10 cellular contexts compared by ENCODE assay signal in the genomic region with DNA sequence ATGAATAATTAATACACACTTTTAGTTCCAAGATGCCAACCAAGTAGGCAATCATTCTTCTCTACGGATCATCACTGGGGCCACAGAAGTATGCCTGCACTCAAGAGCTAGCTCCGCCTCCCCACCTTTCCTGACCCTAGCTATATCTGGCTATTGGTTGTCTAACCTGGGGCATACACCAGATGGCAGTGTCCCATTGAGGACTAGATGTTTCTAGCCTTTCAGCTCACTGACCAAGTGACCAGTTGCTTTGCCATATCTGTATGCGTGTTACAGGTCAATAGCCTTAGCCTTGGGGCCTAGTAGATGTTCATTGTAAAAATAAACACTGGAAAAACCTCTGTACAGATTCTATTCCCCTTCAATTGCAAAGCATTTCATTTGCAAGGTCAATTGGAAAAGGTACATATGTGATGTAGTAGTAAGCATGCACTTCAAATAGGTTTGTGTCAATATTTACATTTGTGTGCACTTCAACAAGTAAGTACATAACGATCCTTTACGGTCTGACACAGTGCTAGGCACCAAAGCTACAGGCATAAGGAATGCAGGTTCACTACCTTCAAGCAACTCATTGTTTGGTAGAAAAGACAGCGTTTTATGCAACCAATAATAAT.
A peak's percentile ranks its signal among the peaks of the same experiment; 100 is the strongest.
DNase-seq lines count a peak whose midpoint lies in the region; TF ChIP-seq lines count a peak whose summit lies in the region.
"Had no signal": no experiment of that assay in that cellular context is flagged by ENCODE, and none has a peak within 500 bp of the region (broad histone marks: within the 10 kb centered on the region; RNA-seq: fewer than 3 reads in every experiment).

No MANE protein-coding gene starts in this region.

- peaks cover 12% of the 10 kb centered on the region for H3K4me1 Mint-ChIP-seq in endodermal cell
- peaks cover 22% of the 10 kb centered on the region for H3K4me1 Mint-ChIP-seq in neural crest cell

- 86 to 88% methylated on average over 5 of the region's 6 CpGs for WGBS in endodermal cell (ENCODE audit: insufficient coverage in 1 of 2, insufficient read length in 1 of 2), 2 experiments
- 82% methylated on average over 6 of the region's 6 CpGs for WGBS in lower leg skin, 2 donors

- H3K27ac Mint-ChIP-seq in endodermal cell (no peak overlapping the region), neural crest cell (ENCODE audit: unreplicated experiment) (peak overlapping the region; percentile 21)
- H3K27ac Mint-ChIP-seq: activated CD8-positive, alpha-beta T cell treated with anti-CD3 and anti-CD28 coated beads, Interleukin-2, amount 10 ng/mL, durations not matched to agents 7 days and 5 days had no signal

- H3K27ac ChIP-seq in endodermal cell (ENCODE audit: low read depth, low read length): no peak overlapping the region

- no peak overlapping the region for H3K4me3 Mint-ChIP-seq in endodermal cell
- no peak overlapping the region for H3K4me3 Mint-ChIP-seq in neural crest cell
- H3K4me3 Mint-ChIP-seq: activated CD8-positive, alpha-beta T cell treated with anti-CD3 and anti-CD28 coated beads, Interleukin-2, amount 10 ng/mL, durations not matched to agents 7 days and 5 days had no signal

- no peaks in the 10 kb centered on the region for H3K9me3 ChIP-seq in endodermal cell (ENCODE audit: control insufficient read depth, low read length)

- H3K4me1 ChIP-seq in endodermal cell (ENCODE audit: control insufficient read depth, insufficient read depth, low read length): no peaks in the 10 kb centered on the region

- H3K36me3 Mint-ChIP-seq in endodermal cell (ENCODE audit: low read depth) (no peaks in the 10 kb centered on the region), neural crest cell (ENCODE audit: low read depth) (no peaks in the 10 kb centered on the region)

- H3K9me3 Mint-ChIP-seq in endodermal cell (no peaks in the 10 kb centered on the region), neural crest cell (peaks cover 3% of the 10 kb centered on the region)

- TF ChIP-seq CTCF in GM12872 (IDR thresholded peaks at IDR 0.05; ENCODE audit: insufficient read depth, low read depth, low read length) (0 out of 3 replicates have a peak, but pooled peaks have one; percentile 23), endodermal cell (conservative IDR thresholded peaks at IDR 0.05) (peak; percentile 84), neural crest cell (conservative IDR thresholded peaks at IDR 0.05) (peak; percentile 54), lower leg skin (IDR thresholded peaks at IDR 0.05) (no peak)

- H3K9ac ChIP-seq in endodermal cell (ENCODE audit: extremely low read depth, low read length, poor library complexity, severe bottlenecking): no peak overlapping the region

- H3K27me3 Mint-ChIP-seq in endodermal cell (ENCODE audit: insufficient read depth) (peaks cover 6% of the 10 kb centered on the region), neural crest cell (ENCODE audit: low read depth) (no peaks in the 10 kb centered on the region)

- H3K27me3 ChIP-seq in endodermal cell (ENCODE audit: control insufficient read depth, insufficient read depth, low read length, poor library complexity, severe bottlenecking): no peaks in the 10 kb centered on the region

- no peak for TF ChIP-seq POLR2A in lower leg skin (IDR thresholded peaks at IDR 0.05)

- intact Hi-C loops in lower leg skin (cut with DNase I; ENCODE audit: low total_unique reads): no loop called here

- H3K4me3 ChIP-seq in endodermal cell (ENCODE audit: low read length) (no peak overlapping the region), lower leg skin (ENCODE audit: low read depth, poor library complexity, severe bottlenecking) (no peak overlapping the region)

- DNase-seq in NCI-H1092 treated with DMSO at 0.1 percent for 48 hours (lab: John Stamatoyannopoulos, UW) (peak; percentile 12), endodermal cell (peak; percentile 87), neural crest cell (ENCODE audit: low read depth, low spot score) (no peak), lower leg skin (ENCODE audit: low spot score in 2 of 2) (no peak)
- DNase-seq in activated effector memory CD4-positive, alpha-beta T cell treated with Interleukin-2 at 50 U/mL for 16 hours: no peak
- no peak for DNase-seq in stimulated activated CD8-positive, alpha-beta memory T cell treated with anti-CD3 and anti-CD28 coated beads, Interleukin-4, amount 100 ng/mL, for 48 hours
- DNase-seq: activated CD8-positive, alpha-beta T cell treated with anti-CD3 and anti-CD28 coated beads, Interleukin-2, amount 10 ng/mL, durations not matched to agents 7 days and 5 days; NCI-H526 treated with DMSO at 0.1 percent for 48 hours; stimulated activated CD4-positive, alpha-beta T cell treated with anti-CD3 and anti-CD28 coated beads, Interleukin-4, amount 100 ng/mL, for 1 hour had no signal

- H3K36me3 ChIP-seq in endodermal cell (ENCODE audit: control insufficient read depth, insufficient read depth, low read length): no peaks in the 10 kb centered on the region

Comparison
In these comparisons a context has a peak if more than half of its experiments do, and no peak if none do; other contexts are left out.
1. CTCF ChIP-seq: peak in GM12872 (single experiment), endodermal cell (single experiment) and neural crest cell (single experiment); none in lower leg skin (0 of 3).
2. DNase-seq: peak in NCI-H1092 treated with DMSO at 0.1 percent for 48 hours (single experiment) and endodermal cell (single experiment); none in neural crest cell (single experiment), lower leg skin (0 of 2), activated effector memory CD4-positive, alpha-beta T cell treated with Interleukin-2 at 50 U/mL for 16 hours (single experiment) and stimulated activated CD8-positive, alpha-beta memory T cell treated with anti-CD3 and anti-CD28 coated beads, Interleukin-4, amount 100 ng/mL, for 48 hours (single experiment).